17 cellular contexts compared by ENCODE assay signal in genomic region chr11:117057317-117057716, GRCh38.
"Had no signal": no experiment of that assay in that cellular context is flagged by ENCODE, and none has a peak within 500 bp of the region (broad histone marks: within the 10 kb centered on the region; RNA-seq: fewer than 3 reads in every experiment).

No MANE protein-coding gene starts in this region.

- H3K9me3 Mint-ChIP-seq: effector memory CD8-positive, alpha-beta T cell; mesothelial cell of epicardium; nephron progenitor cell; stimulated activated memory B cell treated with anti-CD40 and anti-IgM and Interleukin-4, amounts not matched to agents 10 μg/mL and 1 μg/mL and 100 μg/mL, for 72 hours; stimulated activated naive CD8-positive, alpha-beta T cell treated with anti-CD3 and anti-CD28 coated beads, Interleukin-15, Interleukin-2, amounts not matched to agents 100 ng/mL and 50 ng/mL, for 24 hours had no signal

- DNase-seq: effector memory CD8-positive, alpha-beta T cell; esophagus squamous epithelium; foreskin fibroblast; kidney; mammary epithelial cell; nephron progenitor cell; posterior cingulate gyrus; right cardiac atrium; stimulated activated CD4-positive, alpha-beta T cell treated with anti-CD3 and anti-CD28 coated beads, Interleukin-4, amount 100 ng/mL, for 24 hours; transverse colon had no signal

- H3K4me3 ChIP-seq: esophagus squamous epithelium, thoracic aorta, transverse colon had no signal

- H3K9me3 ChIP-seq: esophagus squamous epithelium, neutrophil, thoracic aorta, transverse colon had no signal

- H3K27me3 Mint-ChIP-seq: effector memory CD8-positive, alpha-beta T cell; stimulated activated memory B cell treated with anti-CD40 and anti-IgM and Interleukin-4, amounts not matched to agents 10 μg/mL and 1 μg/mL and 100 μg/mL, for 72 hours; stimulated activated naive CD8-positive, alpha-beta T cell treated with anti-CD3 and anti-CD28 coated beads, Interleukin-15, Interleukin-2, amounts not matched to agents 100 ng/mL and 50 ng/mL, for 24 hours had no signal

- H3K4me3 Mint-ChIP-seq: effector memory CD8-positive, alpha-beta T cell; mesothelial cell of epicardium; nephron progenitor cell; stimulated activated memory B cell treated with anti-CD40 and anti-IgM and Interleukin-4, amounts not matched to agents 10 μg/mL and 1 μg/mL and 100 μg/mL, for 72 hours; stimulated activated naive CD8-positive, alpha-beta T cell treated with anti-CD3 and anti-CD28 coated beads, Interleukin-15, Interleukin-2, amounts not matched to agents 100 ng/mL and 50 ng/mL, for 24 hours had no signal

- H3K36me3 ChIP-seq: esophagus squamous epithelium, neutrophil, thoracic aorta, transverse colon had no signal

- H3K27ac Mint-ChIP-seq: nephron progenitor cell; stimulated activated memory B cell treated with anti-CD40 and anti-IgM and Interleukin-4, amounts not matched to agents 10 μg/mL and 1 μg/mL and 100 μg/mL, for 72 hours; stimulated activated naive CD8-positive, alpha-beta T cell treated with anti-CD3 and anti-CD28 coated beads, Interleukin-15, Interleukin-2, amounts not matched to agents 100 ng/mL and 50 ng/mL, for 24 hours had no signal

- H3K27ac ChIP-seq: epithelial cell of prostate, neutrophil, thoracic aorta, transverse colon had no signal

- FAIRE-seq: kidney had no signal

- ATAC-seq: effector memory CD8-positive, alpha-beta T cell; left lobe of liver; right cardiac atrium; stimulated activated memory B cell treated with anti-CD40 and anti-IgM and Interleukin-4, amounts not matched to agents 10 μg/mL and 1 μg/mL and 100 μg/mL, for 72 hours had no signal

- H3K27me3 ChIP-seq: esophagus squamous epithelium, neutrophil, transverse colon had no signal
